Comparison of ENCODE assay signal across 19 cellular contexts in the genomic region with DNA sequence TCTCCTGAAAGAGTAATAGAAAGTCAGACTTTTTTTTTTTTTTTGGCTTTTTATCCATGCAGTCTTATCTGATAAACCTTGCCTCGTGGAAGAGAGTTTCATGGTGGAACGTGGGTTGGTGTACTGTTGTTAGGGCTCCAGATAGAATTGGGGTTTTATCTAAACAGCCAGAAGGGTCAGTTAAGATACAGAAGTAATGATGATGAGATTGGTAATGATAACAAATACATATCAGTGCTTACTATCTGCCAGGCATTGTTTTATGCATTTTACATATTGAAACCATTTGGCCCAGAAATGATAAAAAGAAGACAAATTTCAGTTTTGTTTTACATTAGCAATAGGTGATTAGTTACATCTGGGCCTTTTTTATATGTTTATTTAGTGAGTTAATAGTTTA.
DNase-seq lines count a peak whose midpoint lies in the region; ATAC-seq, FAIRE-seq and TF ChIP-seq lines count a peak whose summit lies in the region.
"Had no signal": no experiment of that assay in that cellular context is flagged by ENCODE, and none has a peak within 500 bp of the region (broad histone marks: within the 10 kb centered on the region; RNA-seq: fewer than 3 reads in every experiment).

No MANE protein-coding gene starts in this region.

- no peaks in the 10 kb centered on the region for H3K36me3 ChIP-seq in PC-9 (ENCODE audit: low read depth)
- no peaks in the 10 kb centered on the region for H3K36me3 ChIP-seq in astrocyte (ENCODE audit: insufficient read depth, low read length)
- no peaks in the 10 kb centered on the region for H3K36me3 ChIP-seq in mesenchymal stem cell (ENCODE audit: control insufficient read depth in 1 of 2, insufficient read depth in 2 of 2, low read depth in 1 of 2, low read length in 2 of 2)
- H3K36me3 ChIP-seq: MG63 had no signal

- H4K20me1 ChIP-seq in PC-9 (ENCODE audit: insufficient read depth) (no peaks in the 10 kb centered on the region), astrocyte (ENCODE audit: insufficient read depth, low read length) (no peaks in the 10 kb centered on the region)

- no peaks in the 10 kb centered on the region for H3K79me1 ChIP-seq in mesenchymal stem cell (replicated peaks; ENCODE audit: low read length, poor library complexity, severe bottlenecking)

- H2AFZ ChIP-seq in PC-9 = no peak overlapping the region
- H2AFZ ChIP-seq in astrocyte (ENCODE audit: low read depth, low read length) = no peak overlapping the region
- no peak overlapping the region for H2AFZ ChIP-seq in mesenchymal stem cell (ENCODE audit: low read depth, low read length)

- H3K4me1 ChIP-seq in PC-9 (replicated peaks; ENCODE audit: insufficient read depth) (peaks cover 38% of the 10 kb centered on the region), astrocyte (ENCODE audit: insufficient read depth, low read length) (peaks cover 21% of the 10 kb centered on the region), mesenchymal stem cell (ENCODE audit: control insufficient read depth, insufficient read depth, low read depth, low read length) (peaks cover 7% of the 10 kb centered on the region)

- peak; percentile 38 for DNase-seq in ACHN
- DNase-seq in PC-9 = no peak
- no peak for DNase-seq in astrocyte (ENCODE audit: low read depth)
- DNase-seq in mesenchymal stem cell = no peak
- no peak for DNase-seq in dorsolateral prefrontal cortex
- no peak for DNase-seq in SW480 (ENCODE audit: low spot score)
- no peak for DNase-seq in GM10248 (ENCODE audit: extremely low spot score)
- DNase-seq: CD4-positive, alpha-beta T cell; Karpas-422; MG63; NCI-H1048; NCI-H1436; NCI-H345; NCI-H526; RPMI8226; SIG-M5 had no signal

- peak overlapping the region; percentile 88 for H2AK5ac ChIP-seq in mesenchymal stem cell (ENCODE audit: low read length, severe bottlenecking)

- H3K27me3 Mint-ChIP-seq in astrocyte (ENCODE audit: low read depth, unreplicated experiment) = no peaks in the 10 kb centered on the region
- H3K27me3 Mint-ChIP-seq: CD4-positive, alpha-beta T cell had no signal

- peak; percentile 5 for FAIRE-seq in astrocyte (lab: Jason Lieb, UNC)
- FAIRE-seq: H1 had no signal

- H3K9ac ChIP-seq in astrocyte (ENCODE audit: low read length) = no peak overlapping the region
- no peak overlapping the region for H3K9ac ChIP-seq in mesenchymal stem cell (ENCODE audit: low read length)

- H3K4me3 Mint-ChIP-seq in astrocyte (ENCODE audit: unreplicated experiment) = no peak overlapping the region
- H3K4me3 Mint-ChIP-seq: CD4-positive, alpha-beta T cell; IgD-negative memory B cell had no signal

- TF ChIP-seq CTCF in PC-9 (conservative IDR thresholded peaks at IDR 0.05) (no peak), astrocyte (IDR thresholded peaks at IDR 0.05; ENCODE audit: insufficient read depth, low read depth, low read length) (no peak), dorsolateral prefrontal cortex (IDR thresholded peaks at IDR 0.05 in 54 of 56, conservative IDR thresholded peaks at IDR 0.05 in 2 of 56; ENCODE audit: low read depth in 1 of 56, partially characterized antibody in 56 of 56) (no peak), GM10248 (IDR thresholded peaks at IDR 0.05; ENCODE audit: control extremely low read depth, extremely low read depth, low read depth, missing control alignments) (no peak)

- no peak for ATAC-seq in esophagus mucosa

- peaks cover 26% of the 10 kb centered on the region for H3F3A ChIP-seq in PC-9 (ENCODE audit: insufficient read depth, low read depth)

- no peak overlapping the region for H3K23ac ChIP-seq in mesenchymal stem cell (ENCODE audit: low read length in 2 of 2)

- POLR2A ChIA-PET in PC-9 (lab: Charles Lee; ENCODE audit: unreplicated experiment) = no interaction called here
- POLR2A ChIA-PET in GM10248 (lab: Yijun Ruan, JAX) = no interaction called here

- no peak overlapping the region for H3K4ac ChIP-seq in mesenchymal stem cell (ENCODE audit: low read depth in 1 of 2, low read length in 2 of 2)

- in situ Hi-C loops in ACHN (cut with HindIII; ENCODE audit: low pct_ligation_motif_present, low pct_unique_long_range_greater_than_20kb, low sequenced_read_pairs) = loop anchor here (25.0 kb wide), 1 partner anchor 375 kb away; the partner anchor contains the start of gene PRICKLE1

- no peaks in the 10 kb centered on the region for H3K36me3 Mint-ChIP-seq in astrocyte (ENCODE audit: low read depth, unreplicated experiment)
- H3K36me3 Mint-ChIP-seq: IgD-negative memory B cell had no signal

- H2BK5ac ChIP-seq in mesenchymal stem cell (ENCODE audit: low read depth, low read length, poor library complexity, severe bottlenecking) = peak overlapping the region; percentile 70

- no peak overlapping the region for H3K4me3 ChIP-seq in PC-9
- no peak overlapping the region for H3K4me3 ChIP-seq in astrocyte (ENCODE audit: insufficient read depth, low read depth, low read length)
- H3K4me3 ChIP-seq in mesenchymal stem cell (ENCODE audit: insufficient read depth in 1 of 2, low read depth in 1 of 2, low read length in 2 of 2) = no peak overlapping the region
- H3K4me3 ChIP-seq in dorsolateral prefrontal cortex = no peak overlapping the region
- H3K4me3 ChIP-seq: MG63 had no signal

- H3K79me2 ChIP-seq in PC-9 (ENCODE audit: low read depth) (no peaks in the 10 kb centered on the region), astrocyte (ENCODE audit: insufficient read depth, low read length) (no peaks in the 10 kb centered on the region)

- no peak overlapping the region for H4K8ac ChIP-seq in mesenchymal stem cell (ENCODE audit: low read length)

- H3K27ac Mint-ChIP-seq in astrocyte (ENCODE audit: unreplicated experiment) = peak overlapping the region; percentile 90
- H3K27ac Mint-ChIP-seq: CD4-positive, alpha-beta T cell; IgD-negative memory B cell had no signal

- H2BK15ac ChIP-seq in mesenchymal stem cell (ENCODE audit: low read depth, poor library complexity, severe bottlenecking) = no peak overlapping the region

- H3K9me2 ChIP-seq in PC-9 (ENCODE audit: insufficient read depth) = no peaks in the 10 kb centered on the region

- intact Hi-C loops in PC-9 (cut with micrococcal nuclease; ENCODE audit: unreplicated experiment) (loop anchor here (5.0 kb wide), 2 partner anchors 220 to 315 kb away; no protein-coding TSS in a partner anchor), dorsolateral prefrontal cortex (cut with DNase I) (no loop called here)

- no peak overlapping the region for H4K91ac ChIP-seq in mesenchymal stem cell (ENCODE audit: low read length)

- H3K4me2 ChIP-seq in PC-9 (peak overlapping the region; percentile 57), astrocyte (ENCODE audit: low read length) (peak overlapping the region; percentile 4), mesenchymal stem cell (ENCODE audit: low read length, poor library complexity, severe bottlenecking) (no peak overlapping the region)

- H2BK120ac ChIP-seq in mesenchymal stem cell (ENCODE audit: low read depth, low read length) = no peak overlapping the region

- WGBS in mesenchymal stem cell = 71% methylated on average over 2 of the region's 2 CpGs

- no peaks in the 10 kb centered on the region for H3K27me3 ChIP-seq in PC-9 (ENCODE audit: insufficient read depth, low read depth)
- H3K27me3 ChIP-seq in astrocyte (ENCODE audit: insufficient read depth, low read length) = no peaks in the 10 kb centered on the region
- no peaks in the 10 kb centered on the region for H3K27me3 ChIP-seq in mesenchymal stem cell (ENCODE audit: control insufficient read depth in 1 of 2, insufficient read depth in 1 of 2, low read length in 2 of 2)
- no peaks in the 10 kb centered on the region for H3K27me3 ChIP-seq in dorsolateral prefrontal cortex
- H3K27me3 ChIP-seq: MG63 had no signal

- no peak overlapping the region for H3K18ac ChIP-seq in mesenchymal stem cell (ENCODE audit: low read depth in 1 of 2, low read length in 2 of 2)

- H2BK12ac ChIP-seq in mesenchymal stem cell (ENCODE audit: low read length in 2 of 2) = no peak overlapping the region

- H3K9me3 Mint-ChIP-seq in astrocyte (ENCODE audit: unreplicated experiment) = peaks cover 1% of the 10 kb centered on the region
- H3K9me3 Mint-ChIP-seq: CD4-positive, alpha-beta T cell; IgD-negative memory B cell had no signal

- BruUV-seq in PC-9 (replicated peaks; lab: Mats Ljungman, UMichigan) = no TSS peak

- no peaks in the 10 kb centered on the region for H3K9me3 ChIP-seq in PC-9 (ENCODE audit: insufficient read depth, low read depth)
- no peaks in the 10 kb centered on the region for H3K9me3 ChIP-seq in astrocyte (ENCODE audit: insufficient read depth, low read depth, low read length)
- H3K9me3 ChIP-seq in mesenchymal stem cell (ENCODE audit: control insufficient read depth, low read length) = no peaks in the 10 kb centered on the region

- no peak overlapping the region for H3K14ac ChIP-seq in mesenchymal stem cell (ENCODE audit: low read length in 2 of 2)

- CTCF ChIA-PET in PC-9 (lab: Charles Lee) (no interaction called here), GM10248 (lab: Yijun Ruan, JAX) (no interaction called here)

- peaks cover 30% of the 10 kb centered on the region for H3K4me1 Mint-ChIP-seq in astrocyte (ENCODE audit: low read depth, unreplicated experiment)
- H3K4me1 Mint-ChIP-seq: IgD-negative memory B cell had no signal

- H3K27ac ChIP-seq in PC-9 = peak overlapping the region; percentile 91
- peak overlapping the region; percentile 56 for H3K27ac ChIP-seq in astrocyte (ENCODE audit: low read depth, low read length)
- H3K27ac ChIP-seq in mesenchymal stem cell (ENCODE audit: low read length, poor library complexity, severe bottlenecking) = peak overlapping the region; percentile 41
- no peak overlapping the region for H3K27ac ChIP-seq in dorsolateral prefrontal cortex

Comparison
In these comparisons a context has a peak if more than half of its experiments do, and no peak if none do; other contexts are left out.
1. H3K27ac ChIP-seq: peak in PC-9 (single experiment), astrocyte (single experiment) and mesenchymal stem cell (single experiment); none in dorsolateral prefrontal cortex (0 of 59).